Comparison of ENCODE assay signal across 13 cellular contexts in the genomic region with DNA sequence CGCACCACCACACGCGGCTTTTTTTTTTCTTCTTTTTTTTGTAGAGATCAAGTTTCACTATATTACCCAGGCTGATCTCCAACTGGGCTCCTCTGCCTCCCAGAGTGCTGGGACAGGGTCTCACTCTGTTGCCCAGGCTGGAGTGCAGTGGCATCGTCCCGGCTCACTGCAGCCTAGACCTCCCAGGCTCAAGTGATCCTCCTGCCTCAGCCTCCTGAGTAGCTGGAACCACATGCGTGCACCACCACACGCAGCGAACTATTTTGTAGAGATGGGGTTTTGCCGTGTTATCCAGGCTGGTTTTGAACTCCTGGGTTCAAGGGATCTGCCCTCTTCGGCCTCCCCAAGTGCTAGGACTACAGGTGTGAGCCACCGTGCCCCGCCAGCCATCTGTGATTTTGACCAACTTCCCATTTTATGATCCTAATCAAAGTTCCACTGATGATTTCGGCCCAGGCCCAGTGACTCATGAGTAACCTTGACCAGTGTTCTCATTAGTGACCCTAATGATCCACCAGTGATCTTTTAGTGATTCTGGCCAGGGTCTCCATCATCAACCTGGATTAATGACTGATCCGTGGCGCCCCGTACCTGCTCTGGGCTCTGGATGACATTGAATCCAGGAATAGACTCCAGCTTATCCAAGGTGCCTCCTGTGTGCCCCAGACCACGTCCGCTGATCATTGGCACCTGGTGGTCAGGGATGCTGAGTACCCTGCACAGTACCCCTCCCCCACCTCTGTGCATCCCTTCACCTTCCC. TPM values are rescaled to one million over a fixed set of nuclear protein-coding genes. Genes with fewer than 3 reads are reported as not detected.
DNase-seq lines count a peak whose midpoint lies in the region; ATAC-seq, FAIRE-seq and TF ChIP-seq lines count a peak whose summit lies in the region.
"Had no signal": no experiment of that assay in that cellular context is flagged by ENCODE, and none has a peak within 500 bp of the region (broad histone marks: within the 10 kb centered on the region; RNA-seq: fewer than 3 reads in every experiment).

No MANE protein-coding gene starts in this region.

- no peak for ATAC-seq in A549
- ATAC-seq in mucosa of descending colon: no peak
- ATAC-seq in GM21529 (IDR thresholded peaks at IDR 0.05; ENCODE audit: unreplicated experiment): no peak
- ATAC-seq in HG03378 (IDR thresholded peaks at IDR 0.05; ENCODE audit: unreplicated experiment): no peak
- ATAC-seq: left colon, SK-N-SH treated with all-trans-retinoic acid at 6 μM for 48 hours had no signal

- peak overlapping the region in 1 of 2 experiments; percentile 99; a peak in 1 of 6 replicates for H3K27ac ChIP-seq in A549

- H3K9me3 ChIP-seq in A549: no peaks in the 10 kb centered on the region
- H3K9me3 ChIP-seq in mucosa of descending colon: no peaks in the 10 kb centered on the region

- 96% methylated on average over 13 of the region's 18 CpGs for WGBS in A549 (ENCODE audit: missing lambda C conversion rate)

- no peak for TF ChIP-seq CTCF in A549 (IDR thresholded peaks at IDR 0.05)
- TF ChIP-seq CTCF in mucosa of descending colon (IDR thresholded peaks at IDR 0.05): no peak

- peaks cover 22% of the 10 kb centered on the region for H3K27me3 Mint-ChIP-seq in activated naive CD8-positive, alpha-beta T cell treated with anti-CD3 and anti-CD28 coated beads for 36 hours

- H3K4me3 ChIP-seq in A549: no peak overlapping the region
- H3K4me3 ChIP-seq in mucosa of descending colon: no peak overlapping the region

- H3K4me1 ChIP-seq in A549 (peaks cover 24% of the 10 kb centered on the region), mucosa of descending colon (ENCODE audit: low read depth) (peaks cover 48% of the 10 kb centered on the region)

- H3K4me2 ChIP-seq in A549: peak overlapping the region; percentile 96; the same call in 2 of the 3 replicates

- TF ChIP-seq EP300 in A549 (IDR thresholded peaks at IDR 0.05): no peak

- peak overlapping the region; percentile 85 for H3K4me3 Mint-ChIP-seq in activated naive CD8-positive, alpha-beta T cell treated with anti-CD3 and anti-CD28 coated beads for 36 hours

- TF ChIP-seq RAD21 in A549 (conservative IDR thresholded peaks at IDR 0.05 in 1 of 2, IDR thresholded peaks at IDR 0.05 in 1 of 2): no peak

- DNase-seq in A549 (ENCODE audit: low read depth in 1 of 2, low spot score in 1 of 2) (no peak), GM12891 (ENCODE audit: insufficient read length, low spot score) (no peak), mucosa of descending colon (peak in 2 of 3 donors; percentile 35 to 56), NCI-H446 treated with DMSO at 0.1 percent for 48 hours (lab: John Stamatoyannopoulos, UW) (no peak)
- DNase-seq in activated naive CD8-positive, alpha-beta T cell treated with anti-CD3 and anti-CD28 coated beads for 36 hours: no peak
- no peak for DNase-seq in stimulated activated CD4-positive, alpha-beta T cell treated with anti-CD3 and anti-CD28 coated beads, Interleukin-4, amount 100 ng/mL, for 1 hour
- DNase-seq: left colon, NCI-H2107 had no signal

- POLR2A ChIA-PET in A549 (lab: Yijun Ruan, JAX): interaction anchor here (0.9 to 2.4 kb wide), 3 partner anchors 11 to 35 kb away, joined by 3 to 13 read pairs (median 3); partner anchors contain the start of genes LMF2 and SYCE3

- H3K4me1 Mint-ChIP-seq in activated naive CD8-positive, alpha-beta T cell treated with anti-CD3 and anti-CD28 coated beads for 36 hours: peaks cover 42% of the 10 kb centered on the region

- no peaks in the 10 kb centered on the region for H3K9me3 Mint-ChIP-seq in activated naive CD8-positive, alpha-beta T cell treated with anti-CD3 and anti-CD28 coated beads for 36 hours

- peaks cover 42% of the 10 kb centered on the region for H3K36me3 Mint-ChIP-seq in activated naive CD8-positive, alpha-beta T cell treated with anti-CD3 and anti-CD28 coated beads for 36 hours

- intact Hi-C loops in mucosa of descending colon (cut with DNase I, micrococcal nuclease): loop anchor here in 1 of 2 donors (5.0 kb wide), 1 partner anchor 94 kb away; no protein-coding TSS in a partner anchor

- H3K36me3 ChIP-seq in mucosa of descending colon (ENCODE audit: low read depth): peaks cover 4% of the 10 kb centered on the region

- H3K27ac Mint-ChIP-seq in activated naive CD8-positive, alpha-beta T cell treated with anti-CD3 and anti-CD28 coated beads for 36 hours: peak overlapping the region; percentile 90

- FAIRE-seq in A549 (lab: Jason Lieb, UNC) (no peak), GM12891 (lab: Jason Lieb, UNC) (peak; percentile 75)
- FAIRE-seq: HTR-8/SVneo had no signal

- CTCF ChIA-PET in A549 (lab: Yijun Ruan, JAX): interaction anchor here (0.7 to 3.0 kb wide), 6 partner anchors 10 to 286 kb away, joined by 3 to 19 read pairs (median 4); partner anchors contain the start of gene SYCE3

- TF ChIP-seq POLR2A in A549 (IDR thresholded peaks at IDR 0.05; ENCODE audit: low read length) (peak; percentile 13; the same call in 1 of the 2 replicates), GM12891 (IDR thresholded peaks at IDR 0.05; ENCODE audit: low read depth, low read length) (no peak)

TF ChIP-seq in A549, 52 proteins besides CTCF, POLR2A, EP300 and RAD21 (continues in another document):
- no peak for TF ChIP-seq HDAC2 (IDR thresholded peaks at IDR 0.05)

TF ChIP-seq in GM12891, 5 proteins besides CTCF, POLR2A, EP300 and RAD21:
- no peak for TF ChIP-seq TAF1 (IDR thresholded peaks at IDR 0.05; ENCODE audit: low read depth, low read length)
- TF ChIP-seq SPI1 (IDR thresholded peaks at IDR 0.05; ENCODE audit: low read depth, low read length): no peak
- no peak for TF ChIP-seq POLR2AphosphoS5 (IDR thresholded peaks at IDR 0.05; ENCODE audit: low read depth, low read length)
- no peak for TF ChIP-seq POU2F2 (IDR thresholded peaks at IDR 0.05; ENCODE audit: low read depth, low read length)
- no peak for TF ChIP-seq PAX5 (IDR thresholded peaks at IDR 0.05; ENCODE audit: insufficient read depth, low read length, severe bottlenecking)

RNA-seq across cellular contexts. Expression of gene TYMP, which starts 1.7 kb away (rescaled TPM):
- polyA plus RNA-seq in A549 (2011; rRNA removed): 4.8 and 5.9 TPM in 2 replicates
- polyA plus RNA-seq in A549 (2012; cell fraction: cytosol; rRNA removed): 14.8 and 20.2 TPM in 2 replicates
- polyA plus RNA-seq in A549 (2012; cell fraction: nucleus; rRNA removed): 33.3 and 44.0 TPM in 2 replicates
- polyA plus RNA-seq in A549 (2017; fragmentation: RNase III; extraction: RNeasy Plus Mini Kit Qiagen cat#74134 plus additional on column Dnase treatment): 9.0 to 11.0 TPM (median 10.6 TPM) in 3 replicates
- polyA minus RNA-seq in A549 (2011; rRNA and poly(A)+ RNA removed): 5.7 and 5.9 TPM in 2 replicates
- 14.0 TPM for polyA plus RNA-seq in GM12891 (2012; ENCODE audit: low read depth, missing spikeins)
- 10 to 100 TPM; 75.7 to 76.8 TPM for total RNA-seq in activated naive CD8-positive, alpha-beta T cell treated with anti-CD3 and anti-CD28 coated beads for 36 hours
- 10 to 100 TPM; 27.7 to 88.7 (median 34.8) TPM for total RNA-seq in mucosa of descending colon

RNA-seq across cellular contexts. Expression of gene SCO2, which starts 2.7 kb away (rescaled TPM):
- polyA plus RNA-seq in A549 (2011; rRNA removed) (0.37 and 1.9 TPM in 2 replicates), A549 (2017; fragmentation: RNase III; extraction: RNeasy Plus Mini Kit Qiagen cat#74134 plus additional on column Dnase treatment) (1.7 to 2.6 TPM (median 2.3 TPM) in 3 replicates)
- 2.9 and 4.5 TPM in 2 replicates for polyA plus RNA-seq in A549 (2012; cell fraction: cytosol; rRNA removed)
- 3.9 and 5.8 TPM in 2 replicates for polyA plus RNA-seq in A549 (2012; cell fraction: nucleus; rRNA removed)
- 0.58 TPM in 1 of 2 replicates, not detected in the other for polyA minus RNA-seq in A549 (2011; rRNA and poly(A)+ RNA removed)
- 4.2 TPM for polyA plus RNA-seq in GM12891 (2012; ENCODE audit: low read depth, missing spikeins)
- total RNA-seq in activated naive CD8-positive, alpha-beta T cell treated with anti-CD3 and anti-CD28 coated beads for 36 hours: 1 to 10 TPM; 5.0 to 6.0 TPM
- total RNA-seq in mucosa of descending colon: 10 to 100 TPM in 1 of 3 donors, 1 to 10 TPM in 1, not detected in 1; 5.4 to 14.6 TPM
- total RNA-seq: ureter had no signal

RNA-seq across cellular contexts. Expression of gene KLHDC7B, which starts 17.6 kb away (rescaled TPM):
- polyA plus RNA-seq in A549 (2011; rRNA removed) (0.09 and 0.15 TPM in 2 replicates), A549 (2017; fragmentation: RNase III; extraction: RNeasy Plus Mini Kit Qiagen cat#74134 plus additional on column Dnase treatment) (not detected in 3 replicates)
- polyA plus RNA-seq in A549 (2012; cell fraction: cytosol; rRNA removed): 0.01 TPM in 2 replicates
- 0.02 and 0.04 TPM in 2 replicates for polyA plus RNA-seq in A549 (2012; cell fraction: nucleus; rRNA removed)
- 0.24 and 0.37 TPM in 2 replicates for polyA minus RNA-seq in A549 (2011; rRNA and poly(A)+ RNA removed)
- 2.6 TPM for polyA plus RNA-seq in GM12891 (2012; ENCODE audit: low read depth, missing spikeins)
- total RNA-seq in activated naive CD8-positive, alpha-beta T cell treated with anti-CD3 and anti-CD28 coated beads for 36 hours: 10 to 100 TPM; 15.1 to 15.9 TPM
- total RNA-seq in mucosa of descending colon: 1 to 10 TPM in 1 of 3 donors, under 1 TPM in 1, not detected in 1; 0.55 to 1.7 TPM

RNA-seq across cellular contexts. Expression of gene NCAPH2, which starts 20.1 kb away (rescaled TPM):
- polyA plus RNA-seq in A549 (2011; rRNA removed): 13.9 and 14.3 TPM in 2 replicates
- polyA plus RNA-seq in A549 (2012; cell fraction: cytosol; rRNA removed): 32.0 and 36.0 TPM in 2 replicates
- polyA plus RNA-seq in A549 (2012; cell fraction: nucleus; rRNA removed): 80.2 and 89.5 TPM in 2 replicates
- 27.7 to 29.4 TPM (median 29.1 TPM) in 3 replicates for polyA plus RNA-seq in A549 (2017; fragmentation: RNase III; extraction: RNeasy Plus Mini Kit Qiagen cat#74134 plus additional on column Dnase treatment)
- 22.2 and 25.2 TPM in 2 replicates for polyA minus RNA-seq in A549 (2011; rRNA and poly(A)+ RNA removed)
- 46.7 TPM for polyA plus RNA-seq in GM12891 (2012; ENCODE audit: low read depth, missing spikeins)
- 100 to 1,000 TPM; 143 to 152 TPM for total RNA-seq in activated naive CD8-positive, alpha-beta T cell treated with anti-CD3 and anti-CD28 coated beads for 36 hours
- 10 to 100 TPM; 32.1 to 41.2 (median 34.0) TPM for total RNA-seq in mucosa of descending colon

RNA-seq across cellular contexts. Expression of gene LMF2, which starts 20.6 kb away (rescaled TPM):
- polyA plus RNA-seq in A549 (2011; rRNA removed) (13.0 and 15.1 TPM in 2 replicates), A549 (2017; fragmentation: RNase III; extraction: RNeasy Plus Mini Kit Qiagen cat#74134 plus additional on column Dnase treatment) (31.8 to 34.2 TPM (median 32.5 TPM) in 3 replicates)
- 32.8 and 51.2 TPM in 2 replicates for polyA plus RNA-seq in A549 (2012; cell fraction: cytosol; rRNA removed)
- 317 and 562 TPM in 2 replicates for polyA plus RNA-seq in A549 (2012; cell fraction: nucleus; rRNA removed)
- polyA minus RNA-seq in A549 (2011; rRNA and poly(A)+ RNA removed): 11.6 and 15.9 TPM in 2 replicates
- 29.2 TPM for polyA plus RNA-seq in GM12891 (2012; ENCODE audit: low read depth, missing spikeins)
- total RNA-seq in activated naive CD8-positive, alpha-beta T cell treated with anti-CD3 and anti-CD28 coated beads for 36 hours: 10 to 100 TPM; 59.3 to 62.6 TPM
- total RNA-seq in mucosa of descending colon: 10 to 100 TPM; 57.8 to 66.4 (median 60.7) TPM

Comparison
In these comparisons a context has a peak if more than half of its experiments do, and no peak if none do; other contexts are left out.
1. DNase-seq: peak in mucosa of descending colon (2 of 3); none in A549 (0 of 2), GM12891 (single experiment), activated naive CD8-positive, alpha-beta T cell treated with anti-CD3 and anti-CD28 coated beads for 36 hours (single experiment), stimulated activated CD4-positive, alpha-beta T cell treated with anti-CD3 and anti-CD28 coated beads, Interleukin-4, amount 100 ng/mL, for 1 hour (single experiment) and NCI-H446 treated with DMSO at 0.1 percent for 48 hours (single experiment).
2. RNA of gene KLHDC7B, which starts 17.6 kb away (total RNA-seq): 15.1 to 15.9 TPM in activated naive CD8-positive, alpha-beta T cell treated with anti-CD3 and anti-CD28 coated beads for 36 hours; 0.55 to 1.7 TPM in mucosa of descending colon; every median in the first group is over 4 times any median in the second.